In genomic region chr6:52635049-52635577, GRCh38 we compare ENCODE assay signal across 1 cellular context.
TF ChIP-seq lines count a peak whose summit lies in the region.

No MANE protein-coding gene starts in this region.

TF ChIP-seq in K562, 482 proteins besides CTCF, POLR2A, EP300 and RAD21 (continued from another document and continues in another):
- TF ChIP-seq CCNT2 (IDR thresholded peaks at IDR 0.05; ENCODE audit: borderline replicate concordance, extremely low read depth, insufficient read length, low read depth, low read length) = no peak
- no peak for TF ChIP-seq NCOA6 (IDR thresholded peaks at IDR 0.05)
- no peak for TF ChIP-seq HMGXB4 (CRISPR knock-in tag; IDR thresholded peaks at IDR 0.05)
- TF ChIP-seq RCOR1 (IDR thresholded peaks at IDR 0.05; ENCODE audit: borderline replicate concordance in 1 of 2, low read depth in 2 of 2, low read length in 2 of 2) = peak in 1 of 2 experiments; percentile 27; a peak in 1 of 4 replicates
- 0 out of 2 replicates have a peak, but pooled peaks have one; percentile 18 for TF ChIP-seq GABPA (tag; conservative IDR thresholded peaks at IDR 0.05; ENCODE audit: low read depth)
- no peak for TF ChIP-seq ZFP91 (CRISPR knock-in tag; IDR thresholded peaks at IDR 0.05)
- no peak for TF ChIP-seq ILK (tag; IDR thresholded peaks at IDR 0.05; ENCODE audit: borderline replicate concordance, low read depth)
- no peak for TF ChIP-seq XRCC3 (IDR thresholded peaks at IDR 0.05)
- no peak for TF ChIP-seq MTA3 (IDR thresholded peaks at IDR 0.05; ENCODE audit: borderline replicate concordance)
- no peak for TF ChIP-seq ZFP1 (CRISPR knock-in tag; IDR thresholded peaks at IDR 0.05)
- TF ChIP-seq ATF3 (IDR thresholded peaks at IDR 0.05) = peak; percentile 71
- TF ChIP-seq ATF3 (CRISPR knock-in tag; conservative IDR thresholded peaks at IDR 0.05) = no peak
- TF ChIP-seq DMBX1 (CRISPR knock-in tag; IDR thresholded peaks at IDR 0.05; ENCODE audit: borderline replicate concordance) = no peak
- TF ChIP-seq ZBTB33 (CRISPR knock-in tag; IDR thresholded peaks at IDR 0.05) = no peak
- TF ChIP-seq CREB3 (tag; conservative IDR thresholded peaks at IDR 0.05; ENCODE audit: low read depth) = no peak
- TF ChIP-seq CREBBP (IDR thresholded peaks at IDR 0.05; ENCODE audit: low read depth, low read length) = no peak
- TF ChIP-seq, protein P1, sequence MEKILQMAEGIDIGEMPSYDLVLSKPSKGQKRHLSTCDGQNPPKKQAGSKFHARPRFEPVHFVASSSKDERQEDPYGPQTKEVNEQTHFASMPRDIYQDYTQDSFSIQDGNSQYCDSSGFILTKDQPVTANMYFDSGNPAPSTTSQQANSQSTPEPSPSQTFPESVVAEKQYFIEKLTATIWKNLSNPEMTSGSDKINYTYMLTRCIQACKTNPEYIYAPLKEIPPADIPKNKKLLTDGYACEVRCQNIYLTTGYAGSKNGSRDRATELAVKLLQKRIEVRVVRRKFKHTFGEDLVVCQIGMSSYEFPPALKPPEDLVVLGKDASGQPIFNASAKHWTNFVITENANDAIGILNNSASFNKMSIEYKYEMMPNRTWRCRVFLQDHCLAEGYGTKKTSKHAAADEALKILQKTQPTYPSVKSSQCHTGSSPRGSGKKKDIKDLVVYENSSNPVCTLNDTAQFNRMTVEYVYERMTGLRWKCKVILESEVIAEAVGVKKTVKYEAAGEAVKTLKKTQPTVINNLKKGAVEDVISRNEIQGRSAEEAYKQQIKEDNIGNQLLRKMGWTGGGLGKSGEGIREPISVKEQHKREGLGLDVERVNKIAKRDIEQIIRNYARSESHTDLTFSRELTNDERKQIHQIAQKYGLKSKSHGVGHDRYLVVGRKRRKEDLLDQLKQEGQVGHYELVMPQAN (IDR thresholded peaks at IDR 0.05; ENCODE audit: borderline replicate concordance) = no peak
- no peak for TF ChIP-seq CHD7 (IDR thresholded peaks at IDR 0.05; ENCODE audit: low read depth, low read length)
- TF ChIP-seq ZNF609 (CRISPR knock-in tag; IDR thresholded peaks at IDR 0.05; ENCODE audit: borderline replicate concordance) = no peak
- TF ChIP-seq FOXM1 (IDR thresholded peaks at IDR 0.05; ENCODE audit: low read depth) = no peak
- no peak for TF ChIP-seq FOXM1 (CRISPR knock-in tag; IDR thresholded peaks at IDR 0.05; ENCODE audit: low read depth)
- no peak for TF ChIP-seq MEF2A (IDR thresholded peaks at IDR 0.05; ENCODE audit: control insufficient read depth, low read depth, low read length)
- no peak for TF ChIP-seq BMI1 (IDR thresholded peaks at IDR 0.05; ENCODE audit: low read length)
